ENCODE assay signal across 8 cellular contexts in genomic region chr2:218290316-218291261, GRCh38. TPM values are rescaled to one million over a fixed set of nuclear protein-coding genes. Genes with fewer than 3 reads are reported as not detected.
DNase-seq lines count a peak whose midpoint lies in the region; ATAC-seq, FAIRE-seq and TF ChIP-seq lines count a peak whose summit lies in the region.

No MANE protein-coding gene starts in this region.

- H3K27ac ChIP-seq in C4-2B, result peak overlapping the region; percentile 90

- CTCF ChIA-PET in activated B cell treated with CpG ODN at 0.5 μM for 24 hours (lab: Charles Lee), result interaction anchor here (1.1 to 11.6 kb wide), 9 partner anchors 9 to 111 kb away, joined by 3 to 138 read pairs (median 5); partner anchors contain the start of genes AAMP, CATIP and PNKD

- no peaks in the 10 kb centered on the region for H3K27me3 ChIP-seq in skeletal muscle satellite cell (ENCODE audit: control insufficient read depth, insufficient read depth, low read length)

- no peaks in the 10 kb centered on the region for H3K9me3 ChIP-seq in skeletal muscle satellite cell (replicated peaks; ENCODE audit: low read length)

- peak overlapping the region; percentile 91 for H3K9ac ChIP-seq in skeletal muscle satellite cell (ENCODE audit: low read depth, low read length)

- H3K4me3 ChIP-seq in epithelial cell of esophagus (ENCODE audit: low read length), result peak overlapping the region; percentile 95
- peak overlapping the region; percentile 87 for H3K4me3 ChIP-seq in skeletal muscle satellite cell (ENCODE audit: low read length)

- peak overlapping the region; percentile 83 for H3K4me3 Mint-ChIP-seq in activated B cell treated with CpG ODN at 0.5 μM for 24 hours

- no peak for FAIRE-seq in RCC 7860 (lab: Jason Lieb, UNC)

- no peaks in the 10 kb centered on the region for H3K27me3 Mint-ChIP-seq in activated B cell treated with CpG ODN at 0.5 μM for 24 hours

- TF ChIP-seq CTCF in C4-2B (conservative IDR thresholded peaks at IDR 0.05), result no peak
- TF ChIP-seq CTCF in activated B cell treated with CpG ODN at 0.5 μM for 24 hours (IDR thresholded peaks at IDR 0.05), result no peak
- no peak for TF ChIP-seq CTCF in epithelial cell of esophagus (IDR thresholded peaks at IDR 0.05; ENCODE audit: insufficient read depth, low read depth, low read length, missing control alignments)

- intact Hi-C loops in activated B cell treated with CpG ODN at 0.5 μM for 24 hours (cut with micrococcal nuclease), result loop anchor here (1.0 to 5.0 kb wide), 7 partner anchors 18 to 607 kb away; partner anchors contain the start of genes ARPC2 and TTLL4

- ATAC-seq in GM19328 (IDR thresholded peaks at IDR 0.05; ENCODE audit: unreplicated experiment) (peak; percentile 38), HG03439 (IDR thresholded peaks at IDR 0.05; ENCODE audit: unreplicated experiment) (peak; percentile 52), activated B cell treated with CpG ODN at 0.5 μM for 24 hours (ENCODE audit: low read depth) (peak; percentile 59)

- H3K4me1 Mint-ChIP-seq in activated B cell treated with CpG ODN at 0.5 μM for 24 hours, result peaks cover 91% of the 10 kb centered on the region

- peak overlapping the region; percentile 91 for H3K4me2 ChIP-seq in skeletal muscle satellite cell (ENCODE audit: low read length)

- no peaks in the 10 kb centered on the region for H3K9me3 Mint-ChIP-seq in activated B cell treated with CpG ODN at 0.5 μM for 24 hours

- DNase-seq in activated B cell treated with CpG ODN at 0.5 μM for 24 hours, result peak; percentile 66
- DNase-seq in epithelial cell of esophagus (ENCODE audit: low read depth), result peak; percentile 39
- DNase-seq in middle frontal gyrus (ENCODE audit: extremely low spot score, low spot score), result no peak
- no peak for DNase-seq in RCC 7860 (ENCODE audit: low spot score)

- H3K36me3 ChIP-seq in skeletal muscle satellite cell (ENCODE audit: insufficient read depth, low read length), result no peaks in the 10 kb centered on the region

- peaks cover 51% of the 10 kb centered on the region for H3K4me1 ChIP-seq in skeletal muscle satellite cell (ENCODE audit: control insufficient read depth, insufficient read depth, low read length)

- H3K36me3 Mint-ChIP-seq in activated B cell treated with CpG ODN at 0.5 μM for 24 hours (ENCODE audit: low read depth), result no peaks in the 10 kb centered on the region

- H3K27ac Mint-ChIP-seq in activated B cell treated with CpG ODN at 0.5 μM for 24 hours, result peak overlapping the region; percentile 92

- POLR2A ChIA-PET in activated B cell treated with CpG ODN at 0.5 μM for 24 hours (lab: Charles Lee), result interaction anchor here (0.6 to 7.2 kb wide), 18 partner anchors 18 to 1097 kb away, joined by 3 to 97 read pairs (median 4); partner anchors contain the start of genes AAMP, ARPC2, CTDSP1 and DNPEP

RNA-seq across cellular contexts. Expression of gene TMBIM1, which starts 1.7 kb away (rescaled TPM):
- total RNA-seq in activated B cell treated with CpG ODN at 0.5 μM for 24 hours, result 40.7 and 45.0 TPM in 2 replicates
- total RNA-seq in skeletal muscle satellite cell (2012; rRNA removed), result 66.9 and 100 TPM in 2 replicates

RNA-seq across cellular contexts. Expression of gene PNKD, which starts 20.3 kb away (rescaled TPM):
- total RNA-seq in activated B cell treated with CpG ODN at 0.5 μM for 24 hours, result 21.0 and 23.7 TPM in 2 replicates
- total RNA-seq in skeletal muscle satellite cell (2012; rRNA removed), result 20.3 and 22.6 TPM in 2 replicates

RNA-seq across cellular contexts. Expression of gene AAMP, which starts 20.7 kb away (rescaled TPM):
- total RNA-seq in activated B cell treated with CpG ODN at 0.5 μM for 24 hours, result 63.4 and 63.6 TPM in 2 replicates
- 111 and 113 TPM in 2 replicates for total RNA-seq in skeletal muscle satellite cell (2012; rRNA removed)

RNA-seq across cellular contexts. Expression of gene GPBAR1, which starts 29.8 kb away (rescaled TPM):
- 0.67 and 0.81 TPM in 2 replicates for total RNA-seq in activated B cell treated with CpG ODN at 0.5 μM for 24 hours
- total RNA-seq in skeletal muscle satellite cell (2012; rRNA removed), result under 0.01 and 0.44 TPM in 2 replicates

Comparison
In these comparisons a context has a peak if more than half of its experiments do, and no peak if none do; other contexts are left out.
1. DNase-seq: peak in activated B cell treated with CpG ODN at 0.5 μM for 24 hours (single experiment) and epithelial cell of esophagus (single experiment); none in middle frontal gyrus (single experiment) and RCC 7860 (single experiment).
2. Peak in every context shown above with its lines, with median percentiles within 50 percentile points of each other: ATAC-seq.